Comparison of ENCODE assay signal across 11 cellular contexts in the genomic region with DNA sequence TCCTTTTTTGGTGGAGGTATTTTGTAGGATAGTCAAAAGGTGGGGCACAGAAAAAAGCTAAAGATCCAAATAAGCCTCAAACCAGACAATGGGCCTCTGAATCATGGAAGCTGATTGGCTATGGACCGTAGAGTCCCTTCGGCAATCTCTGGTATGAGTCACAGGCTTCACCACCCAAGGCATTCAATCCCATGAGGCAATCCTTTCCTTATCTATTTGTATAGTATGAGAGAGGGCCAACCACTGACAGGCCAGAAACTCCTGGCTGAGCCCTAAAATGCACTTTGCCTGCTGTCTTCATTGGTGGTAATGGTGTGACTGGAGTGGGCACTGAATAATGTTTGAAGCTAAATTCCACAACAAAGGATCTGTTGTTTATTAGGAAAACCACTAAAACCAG. TPM values are rescaled to one million over a fixed set of nuclear protein-coding genes. Genes with fewer than 3 reads are reported as not detected.
DNase-seq lines count a peak whose midpoint lies in the region; ATAC-seq, FAIRE-seq and TF ChIP-seq lines count a peak whose summit lies in the region.
"Had no signal": no experiment of that assay in that cellular context is flagged by ENCODE, and none has a peak within 500 bp of the region (broad histone marks: within the 10 kb centered on the region; RNA-seq: fewer than 3 reads in every experiment).

No MANE protein-coding gene starts in this region.

- no peak for TF ChIP-seq RAD21 in K562 (CRISPR knock-in tag; conservative IDR thresholded peaks at IDR 0.05 in 1 of 2, IDR thresholded peaks at IDR 0.05 in 1 of 2)

- H3K9me3 ChIP-seq in K562 (replicated peaks; ENCODE audit: control insufficient read depth, insufficient read depth, low read depth, low read length) = no peaks in the 10 kb centered on the region
- no peaks in the 10 kb centered on the region for H3K9me3 ChIP-seq in osteoblast (ENCODE audit: low read depth, low read length)
- H3K9me3 ChIP-seq: esophagus squamous epithelium had no signal

- H3K27ac ChIP-seq in K562 (ENCODE audit: extremely low read depth, low read depth, low read length) = no peak overlapping the region
- no peak overlapping the region for H3K27ac ChIP-seq in osteoblast (ENCODE audit: low read depth, low read length)
- H3K27ac ChIP-seq: esophagus squamous epithelium had no signal

- TF ChIP-seq EP300 in K562 (IDR thresholded peaks at IDR 0.05; ENCODE audit: low read length) = no peak

- BruUV-seq in K562 (replicated peaks; lab: Mats Ljungman, UMichigan) = no TSS peak

- intact Hi-C loops in K562 (cut with micrococcal nuclease) = no loop called here

- in situ Hi-C loops in K562 (cut with MboI) = no loop called here

- DNase-seq in H4 (ENCODE audit: low spot score) (peak; percentile 96), NCI-H226 (peak; percentile 88), K562 (ENCODE audit: extremely low read depth in 1 of 4, low spot score in 3 of 4) (peak; percentile 21 to 37 (median 24)), osteoblast (ENCODE audit: insufficient read length, low spot score, missing footprints) (peak; percentile 82), frontal cortex (ENCODE audit: low spot score in 2 of 2) (no peak), activated gamma-delta T cell (lab: John Stamatoyannopoulos, UW) (no peak), dermis blood vessel endothelial cell (no peak)
- DNase-seq: esophagus squamous epithelium, KBM-7, naive B cell, RPMI8226 had no signal

- no peaks in the 10 kb centered on the region for H3K79me2 ChIP-seq in K562 (ENCODE audit: control insufficient read depth, insufficient read depth, low read length)
- no peaks in the 10 kb centered on the region for H3K79me2 ChIP-seq in osteoblast (ENCODE audit: insufficient read depth, low read length)

- H3K27me3 ChIP-seq in K562 (ENCODE audit: control insufficient read depth in 2 of 2, insufficient read depth in 2 of 2, low read length in 2 of 2) (no peaks in the 10 kb centered on the region; a peak in 2 of 5 replicates), osteoblast (ENCODE audit: insufficient read depth, low read length) (no peaks in the 10 kb centered on the region)
- H3K27me3 ChIP-seq: esophagus squamous epithelium had no signal

- H3K4me1 ChIP-seq in K562 (replicated peaks in 1 of 2; ENCODE audit: control insufficient read depth in 2 of 2, insufficient read depth in 2 of 2, low read length in 2 of 2) = 0 out of 5 replicates have a peak, but pooled peaks cover 0 to 9% of the 10 kb centered on the region in 2 experiments
- H3K4me1 ChIP-seq in osteoblast (ENCODE audit: insufficient read depth, low read length) = peaks cover 13% of the 10 kb centered on the region

- no peak for TF ChIP-seq POLR2A in K562 (conservative IDR thresholded peaks at IDR 0.05)

- H3K9me1 ChIP-seq in K562 (ENCODE audit: control insufficient read depth, insufficient read depth, low read length) = no peaks in the 10 kb centered on the region

- FAIRE-seq in K562 (lab: Jason Lieb, UNC) (no peak), frontal cortex (lab: Jason Lieb, UNC) (no peak)

- H2AFZ ChIP-seq in K562 (ENCODE audit: low read depth, low read length) = no peak overlapping the region
- H2AFZ ChIP-seq in osteoblast (ENCODE audit: low read length) = no peak overlapping the region

- H3K4me2 ChIP-seq in K562 (ENCODE audit: insufficient read depth, low read length) (no peak overlapping the region), osteoblast (ENCODE audit: insufficient read depth, low read length) (no peak overlapping the region)

- no peak overlapping the region for H3K9ac ChIP-seq in K562 (ENCODE audit: insufficient read depth in 1 of 2, low read depth in 2 of 2, low read length in 2 of 2)

- H3K4me3 ChIP-seq in K562 = no peak overlapping the region
- no peak overlapping the region for H3K4me3 ChIP-seq in osteoblast (ENCODE audit: insufficient read depth, low read length)
- H3K4me3 ChIP-seq: esophagus squamous epithelium had no signal

- H3K36me3 ChIP-seq in K562 (ENCODE audit: control insufficient read depth, insufficient read depth, low read length) (no peaks in the 10 kb centered on the region), osteoblast (ENCODE audit: insufficient read depth, low read length) (no peaks in the 10 kb centered on the region)
- H3K36me3 ChIP-seq: esophagus squamous epithelium had no signal

- TF ChIP-seq CTCF in K562 (IDR thresholded peaks at IDR 0.05 in 2 of 3, conservative IDR thresholded peaks at IDR 0.05 in 1 of 3; ENCODE audit: insufficient read depth in 2 of 3, low read depth in 1 of 3, low read length in 3 of 3) (no peak), osteoblast (IDR thresholded peaks at IDR 0.05; ENCODE audit: extremely low read depth, low read depth, low read length) (no peak)

- POLR2A ChIA-PET in K562 (lab: Yijun Ruan, JAX) = interaction anchor here (1.5 kb wide), 1 partner anchor 9 kb away, joined by 3 read pairs; no protein-coding TSS in a partner anchor

- ATAC-seq in K562 = peak; percentile 87

- CTCF ChIA-PET in K562 (lab: Yijun Ruan, JAX; ENCODE audit: low intra/inter-chr PET ratio) = no interaction called here

- 5% methylated on average over 2 of the region's 2 CpGs for WGBS in K562 (ENCODE audit: insufficient coverage, low coverage, missing lambda C conversion rate)

- H4K20me1 ChIP-seq in K562 (replicated peaks; ENCODE audit: control insufficient read depth, insufficient read depth, low read length) (no peaks in the 10 kb centered on the region), osteoblast (ENCODE audit: insufficient read depth, low read length) (no peaks in the 10 kb centered on the region)

TF ChIP-seq in K562, 482 proteins besides CTCF, POLR2A, EP300 and RAD21 (continues in another document):
- TF ChIP-seq, protein P1, sequence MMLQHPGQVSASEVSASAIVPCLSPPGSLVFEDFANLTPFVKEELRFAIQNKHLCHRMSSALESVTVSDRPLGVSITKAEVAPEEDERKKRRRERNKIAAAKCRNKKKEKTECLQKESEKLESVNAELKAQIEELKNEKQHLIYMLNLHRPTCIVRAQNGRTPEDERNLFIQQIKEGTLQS (IDR thresholded peaks at IDR 0.05) = peak; percentile 70
- TF ChIP-seq, protein P1 (CRISPR knock-in tag; conservative IDR thresholded peaks at IDR 0.05) = no peak
- TF ChIP-seq RCOR1 (IDR thresholded peaks at IDR 0.05; ENCODE audit: borderline replicate concordance in 1 of 2, low read depth in 2 of 2, low read length in 2 of 2) = peak in 1 of 2 experiments; percentile 59; a peak in 1 of 4 replicates
- TF ChIP-seq, protein P2, sequence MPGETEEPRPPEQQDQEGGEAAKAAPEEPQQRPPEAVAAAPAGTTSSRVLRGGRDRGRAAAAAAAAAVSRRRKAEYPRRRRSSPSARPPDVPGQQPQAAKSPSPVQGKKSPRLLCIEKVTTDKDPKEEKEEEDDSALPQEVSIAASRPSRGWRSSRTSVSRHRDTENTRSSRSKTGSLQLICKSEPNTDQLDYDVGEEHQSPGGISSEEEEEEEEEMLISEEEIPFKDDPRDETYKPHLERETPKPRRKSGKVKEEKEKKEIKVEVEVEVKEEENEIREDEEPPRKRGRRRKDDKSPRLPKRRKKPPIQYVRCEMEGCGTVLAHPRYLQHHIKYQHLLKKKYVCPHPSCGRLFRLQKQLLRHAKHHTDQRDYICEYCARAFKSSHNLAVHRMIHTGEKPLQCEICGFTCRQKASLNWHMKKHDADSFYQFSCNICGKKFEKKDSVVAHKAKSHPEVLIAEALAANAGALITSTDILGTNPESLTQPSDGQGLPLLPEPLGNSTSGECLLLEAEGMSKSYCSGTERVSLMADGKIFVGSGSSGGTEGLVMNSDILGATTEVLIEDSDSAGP (CRISPR knock-in tag; IDR thresholded peaks at IDR 0.05) = no peak
- TF ChIP-seq SMARCA4 (IDR thresholded peaks at IDR 0.05) = peak; percentile 21; the same call in 1 of the 2 replicates
- TF ChIP-seq ASH1L (IDR thresholded peaks at IDR 0.05; ENCODE audit: borderline replicate concordance, low read depth, partially characterized antibody) = no peak
- TF ChIP-seq ZNF589 (CRISPR knock-in tag; IDR thresholded peaks at IDR 0.05; ENCODE audit: low read depth) = peak; percentile 70; the same call in 1 of the 2 replicates
- TF ChIP-seq CREM (IDR thresholded peaks at IDR 0.05; ENCODE audit: low read depth) = 0 out of 2 replicates have a peak, but pooled peaks have one; percentile 12
- 0 out of 2 replicates have a peak, but pooled peaks have one; percentile 26 for TF ChIP-seq JUN (IDR thresholded peaks at IDR 0.05; ENCODE audit: borderline replicate concordance, low read depth, low read length)
- no peak for TF ChIP-seq JUN (CRISPR knock-in tag; IDR thresholded peaks at IDR 0.05; ENCODE audit: borderline replicate concordance)

RNA-seq across cellular contexts. Expression of gene MEX3C, which starts 38.7 kb away (rescaled TPM):
- total RNA-seq in H4 (2014; rRNA removed; shearing (Covaris generic)) = 29.1 and 34.2 TPM in 2 replicates
- 15.1 and 26.8 TPM in 2 replicates for total RNA-seq in K562 (2011; cell fraction: chromatin; rRNA removed; ENCODE audit: low replicate concordance)
- total RNA-seq in K562 (2011; cell fraction: nucleolus; rRNA removed) = 8.0 and 10.8 TPM in 2 replicates
- total RNA-seq in K562 (2011; cell fraction: nucleoplasm; rRNA removed) = 13.1 and 19.8 TPM in 2 replicates
- total RNA-seq in K562 (2014; rRNA removed) (7.3 and 8.2 TPM in 2 replicates), K562 (2014; rRNA removed; fragmentation: Illumina TruSeq; extraction: Trizol) (12.3 and 13.3 TPM in 2 replicates), K562 (2015; rRNA removed; fragmentation: Illumina TruSeq; extraction: Trizol) (9.9 and 10.6 TPM in 2 replicates), K562 (2021) (9.3 and 14.0 TPM in 2 replicates), osteoblast (36.5 and 41.6 TPM in 2 replicates), frontal cortex (97.4 TPM), dermis blood vessel endothelial cell (41.5 and 42.5 TPM in 2 replicates)
- polyA plus RNA-seq in K562 (2011; rRNA removed) (11.0 and 13.7 TPM in 2 replicates), K562 (2014; fragmentation: Illumina TruSeq; extraction: Trizol) (12.3 and 14.2 TPM in 2 replicates), K562 (2014; fragmentation: Nextera tagmentation; extraction: Ambion mirVana) (1 to 10 TPM; 2.4 to 2.9 TPM), K562 (2014; rRNA removed) (7.2 TPM in 2 replicates)
- polyA plus RNA-seq in K562 (2011; cell fraction: cytosol; rRNA removed) = 3.5 and 6.1 TPM in 2 replicates
- 8.8 and 10.0 TPM in 2 replicates for polyA plus RNA-seq in K562 (2011; cell fraction: nucleus; rRNA removed)
- 6.6 and 10.5 TPM in 2 replicates for polyA plus RNA-seq in K562 (2012)
- 26.8 and 27.1 TPM in 2 replicates for polyA minus RNA-seq in K562 (2011; rRNA and poly(A)+ RNA removed)
- 6.0 and 6.8 TPM in 2 replicates for polyA minus RNA-seq in K562 (2011; cell fraction: cytosol; rRNA and poly(A)+ RNA removed)
- 9.6 and 20.1 TPM in 2 replicates for polyA minus RNA-seq in K562 (2011; cell fraction: nucleus; rRNA and poly(A)+ RNA removed)

Comparison
In these comparisons a context has a peak if more than half of its experiments do, and no peak if none do; other contexts are left out.
1. DNase-seq: peak in H4 (single experiment), NCI-H226 (single experiment), K562 (4 of 4) and osteoblast (single experiment); none in frontal cortex (0 of 2), activated gamma-delta T cell (single experiment) and dermis blood vessel endothelial cell (single experiment).